17 cellular contexts compared by ENCODE assay signal in the genomic region with DNA sequence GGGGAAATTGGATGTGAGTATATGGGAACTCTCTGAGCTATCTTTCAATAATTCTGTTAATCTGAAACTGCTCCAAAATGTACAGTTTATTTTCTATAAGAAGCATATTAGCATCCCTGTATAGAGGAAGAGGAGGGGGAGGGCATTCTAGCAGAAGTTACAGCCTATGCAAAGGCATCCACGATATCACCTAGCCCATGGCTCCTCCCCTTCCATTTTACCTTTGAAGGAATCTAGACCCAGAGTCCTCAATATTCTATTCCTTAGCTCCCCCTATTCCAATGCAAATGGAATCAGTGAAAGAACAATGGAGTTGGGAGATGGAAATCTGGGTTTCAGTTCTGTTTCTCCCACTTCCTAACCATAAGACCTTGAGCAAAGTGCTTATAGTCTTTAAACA.
"Had no signal": no experiment of that assay in that cellular context is flagged by ENCODE, and none has a peak within 500 bp of the region (broad histone marks: within the 10 kb centered on the region; RNA-seq: fewer than 3 reads in every experiment).

No MANE protein-coding gene starts in this region.

- H3K9me3 ChIP-seq: esophagus squamous epithelium, heart left ventricle, left lung, stomach, thoracic aorta had no signal

- DNase-seq: activated CD4-positive, alpha-beta T cell treated with anti-CD3 and anti-CD28 coated beads for 48 hours; amygdala; esophagus squamous epithelium; heart left ventricle; left lung; stimulated activated CD4-positive, alpha-beta T cell treated with anti-CD3 and anti-CD28 coated beads, Interleukin-15, amount 100 ng/mL, for 24 hours; stimulated activated CD4-positive, alpha-beta T cell treated with anti-CD3 and anti-CD28 coated beads, Interleukin-4, amount 100 ng/mL, for 4 hours; stomach; T-cell had no signal

- H3K27ac Mint-ChIP-seq: activated naive CD4-positive, alpha-beta T cell treated with anti-CD3 and anti-CD28 coated beads for 36 hours; activated T-helper 1 cell treated with anti-CD3 and anti-CD28 coated beads, Interleukin-12 subunit alpha, Interleukin-12 subunit beta, Interleukin-2, Interleukin-4 antibody, amounts not matched to agents 30 ng/mL and 10 ng/mL and 1 ng/mL, durations not matched to agents 14 hours and 24 hours and 36 hours; memory B cell; T-cell had no signal

- H3K4me1 ChIP-seq: heart left ventricle, left lung, parathyroid adenoma, stomach had no signal

- H3K36me3 Mint-ChIP-seq: memory B cell, T-cell had no signal

- H3K4me1 Mint-ChIP-seq: memory B cell had no signal

- H3K36me3 ChIP-seq: esophagus squamous epithelium, heart left ventricle, left lung, stomach, thoracic aorta had no signal

- H3K27me3 Mint-ChIP-seq: T-cell had no signal

- H3K9me3 Mint-ChIP-seq: activated naive CD4-positive, alpha-beta T cell treated with anti-CD3 and anti-CD28 coated beads for 36 hours; activated T-helper 1 cell treated with anti-CD3 and anti-CD28 coated beads, Interleukin-12 subunit alpha, Interleukin-12 subunit beta, Interleukin-2, Interleukin-4 antibody, amounts not matched to agents 30 ng/mL and 10 ng/mL and 1 ng/mL, durations not matched to agents 14 hours and 24 hours and 36 hours; memory B cell; T-cell had no signal

- ATAC-seq: heart left ventricle, left lung, T-cell had no signal

- H3K27me3 ChIP-seq: esophagus squamous epithelium, stomach had no signal

- FAIRE-seq: endometrium, frontal cortex, islet of Langerhans had no signal

- H3K27ac ChIP-seq: esophagus squamous epithelium, heart left ventricle, left lung, parathyroid adenoma, stomach, thoracic aorta had no signal

- H3K9ac ChIP-seq: parathyroid adenoma had no signal

- H3K4me3 Mint-ChIP-seq: activated naive CD4-positive, alpha-beta T cell treated with anti-CD3 and anti-CD28 coated beads for 36 hours; activated T-helper 1 cell treated with anti-CD3 and anti-CD28 coated beads, Interleukin-12 subunit alpha, Interleukin-12 subunit beta, Interleukin-2, Interleukin-4 antibody, amounts not matched to agents 30 ng/mL and 10 ng/mL and 1 ng/mL, durations not matched to agents 14 hours and 24 hours and 36 hours; memory B cell had no signal

- H3K4me3 ChIP-seq: esophagus squamous epithelium, heart left ventricle, left lung, stomach, thoracic aorta had no signal
